In the genomic region with DNA sequence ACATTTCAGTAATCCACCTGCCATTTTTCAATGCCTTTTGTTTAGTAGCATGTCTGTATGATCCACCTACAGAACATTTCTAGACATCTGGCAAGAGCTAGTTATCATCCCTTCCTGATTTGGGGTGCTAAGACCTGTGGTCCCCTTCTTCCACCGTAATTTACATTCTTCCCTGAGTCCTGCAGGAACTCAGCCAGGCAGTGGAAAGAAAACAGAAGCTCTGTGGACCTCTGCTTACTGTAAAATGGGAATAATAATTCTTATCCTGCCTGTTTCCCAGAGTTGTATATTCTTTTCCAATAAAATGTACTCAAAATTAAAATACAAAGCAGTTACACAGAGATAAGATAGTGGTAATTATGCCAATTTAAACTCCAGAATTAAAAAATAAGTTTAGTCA, we compare ENCODE assay signal across 24 cellular contexts.
"Had no signal": no experiment of that assay in that cellular context is flagged by ENCODE, and none has a peak within 500 bp of the region (broad histone marks: within the 10 kb centered on the region; RNA-seq: fewer than 3 reads in every experiment).

No MANE protein-coding gene starts in this region.

- H3K36me3 ChIP-seq: gastrocnemius medialis, lower lobe of right lung, neutrophil, prostate gland, right atrium auricular region, thoracic aorta, tibial nerve, upper lobe of left lung had no signal

- H3K9me3 Mint-ChIP-seq: naive B cell; natural killer cell treated with Interleukin-12 subunit alpha and Interleukin-12 subunit beta and Interleukin-15 and Interleukin-18, amount 100 ng/mL, for 72 hours; neural crest cell; stimulated activated naive B cell treated with anti-CD40 and anti-IgM and Interleukin-4, amounts not matched to agents 10 μg/mL and 1 μg/mL and 100 μg/mL, for 72 hours; stimulated activated naive CD8-positive, alpha-beta T cell treated with anti-CD3 and anti-CD28 coated beads, Interleukin-15, Interleukin-2, amounts not matched to agents 100 ng/mL and 50 ng/mL, for 24 hours had no signal

- H3K27ac ChIP-seq: dorsolateral prefrontal cortex, epithelial cell of prostate, gastrocnemius medialis, lower lobe of right lung, neutrophil, parathyroid adenoma, prostate gland, right atrium auricular region, thoracic aorta, tibial nerve, upper lobe of left lung had no signal

- H3K4me3 ChIP-seq: dorsolateral prefrontal cortex, gastrocnemius medialis, lower lobe of right lung, prostate gland, right atrium auricular region, thoracic aorta, tibial nerve, upper lobe of left lung had no signal

- H3K36me3 Mint-ChIP-seq: naive B cell; natural killer cell treated with Interleukin-12 subunit alpha and Interleukin-12 subunit beta and Interleukin-15 and Interleukin-18, amount 100 ng/mL, for 72 hours; stimulated activated naive B cell treated with anti-CD40 and anti-IgM and Interleukin-4, amounts not matched to agents 10 μg/mL and 1 μg/mL and 100 μg/mL, for 72 hours had no signal

- H3K4me3 Mint-ChIP-seq: naive B cell; natural killer cell treated with Interleukin-12 subunit alpha and Interleukin-12 subunit beta and Interleukin-15 and Interleukin-18, amount 100 ng/mL, for 72 hours; neural crest cell; stimulated activated naive B cell treated with anti-CD40 and anti-IgM and Interleukin-4, amounts not matched to agents 10 μg/mL and 1 μg/mL and 100 μg/mL, for 72 hours; stimulated activated naive CD8-positive, alpha-beta T cell treated with anti-CD3 and anti-CD28 coated beads, Interleukin-15, Interleukin-2, amounts not matched to agents 100 ng/mL and 50 ng/mL, for 24 hours had no signal

- H3K27ac Mint-ChIP-seq: naive B cell; natural killer cell treated with Interleukin-12 subunit alpha and Interleukin-12 subunit beta and Interleukin-15 and Interleukin-18, amount 100 ng/mL, for 72 hours; stimulated activated naive B cell treated with anti-CD40 and anti-IgM and Interleukin-4, amounts not matched to agents 10 μg/mL and 1 μg/mL and 100 μg/mL, for 72 hours; stimulated activated naive CD8-positive, alpha-beta T cell treated with anti-CD3 and anti-CD28 coated beads, Interleukin-15, Interleukin-2, amounts not matched to agents 100 ng/mL and 50 ng/mL, for 24 hours had no signal

- H3K9ac ChIP-seq: parathyroid adenoma had no signal

- H3K9me3 ChIP-seq: gastrocnemius medialis, lower lobe of right lung, neutrophil, prostate gland, right atrium auricular region, thoracic aorta, tibial nerve, upper lobe of left lung had no signal

- H3K27me3 Mint-ChIP-seq: naive B cell; natural killer cell treated with Interleukin-12 subunit alpha and Interleukin-12 subunit beta and Interleukin-15 and Interleukin-18, amount 100 ng/mL, for 72 hours; stimulated activated naive B cell treated with anti-CD40 and anti-IgM and Interleukin-4, amounts not matched to agents 10 μg/mL and 1 μg/mL and 100 μg/mL, for 72 hours; stimulated activated naive CD8-positive, alpha-beta T cell treated with anti-CD3 and anti-CD28 coated beads, Interleukin-15, Interleukin-2, amounts not matched to agents 100 ng/mL and 50 ng/mL, for 24 hours had no signal

- H3K27me3 ChIP-seq: dorsolateral prefrontal cortex, gastrocnemius medialis, neutrophil, right atrium auricular region, tibial nerve, upper lobe of left lung had no signal

- H3K4me1 ChIP-seq: parathyroid adenoma, prostate gland had no signal

- H3K4me1 Mint-ChIP-seq: naive B cell; stimulated activated naive B cell treated with anti-CD40 and anti-IgM and Interleukin-4, amounts not matched to agents 10 μg/mL and 1 μg/mL and 100 μg/mL, for 72 hours had no signal

- DNase-seq: cortex of kidney; dorsolateral prefrontal cortex; effector CD4-positive, alpha-beta T cell; foreskin fibroblast; gastrocnemius medialis; head of caudate nucleus; left ventricle myocardium superior; lower lobe of right lung; naive B cell; stimulated activated CD4-positive, alpha-beta T cell treated with anti-CD3 and anti-CD28 coated beads, Interleukin-4, amount 100 ng/mL, for 4 hours; stimulated activated naive B cell treated with anti-CD40 and anti-IgM and Interleukin-4, amounts not matched to agents 10 μg/mL and 1 μg/mL and 100 μg/mL, for 72 hours; upper lobe of left lung had no signal

- ATAC-seq: esophagus mucosa; gastrocnemius medialis; left ventricle myocardium superior; lower lobe of right lung; natural killer cell treated with Interleukin-12 subunit alpha and Interleukin-12 subunit beta and Interleukin-15 and Interleukin-18, amount 100 ng/mL, for 72 hours; sciatic nerve; stimulated activated naive B cell treated with anti-CD40 and anti-IgM and Interleukin-4, amounts not matched to agents 10 μg/mL and 1 μg/mL and 100 μg/mL, for 72 hours had no signal

- H2AFZ ChIP-seq: parathyroid adenoma had no signal
